Comparison of ENCODE assay signal across 8 cellular contexts in the genomic region with DNA sequence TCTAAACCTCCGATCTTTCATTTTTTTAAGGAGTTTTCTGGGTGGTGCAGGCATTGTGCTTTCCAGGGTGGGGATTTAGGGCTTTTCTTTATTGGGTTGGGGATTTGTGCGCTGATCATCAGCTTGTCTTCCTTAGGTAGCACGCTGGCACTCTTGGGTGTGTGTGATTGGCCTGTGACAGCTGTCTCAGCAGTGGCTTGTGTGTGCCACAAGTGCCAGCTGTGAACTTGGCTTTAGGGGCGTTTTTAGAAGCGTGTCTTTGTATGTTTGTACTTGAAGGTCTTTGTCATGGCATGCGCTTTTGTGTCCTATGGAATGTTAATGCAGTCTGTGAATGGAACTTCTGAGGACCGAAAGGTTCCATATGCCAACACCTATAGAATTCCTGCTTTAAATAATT. TPM values are rescaled to one million over a fixed set of nuclear protein-coding genes. Genes with fewer than 3 reads are reported as not detected.
DNase-seq lines count a peak whose midpoint lies in the region; ATAC-seq and TF ChIP-seq lines count a peak whose summit lies in the region.

No MANE protein-coding gene starts in this region.

- peaks cover 47% of the 10 kb centered on the region for H3K4me1 Mint-ChIP-seq in activated naive CD8-positive, alpha-beta T cell (ENCODE audit: low read depth)

- DNase-seq in ACHN = peak; percentile 40
- no peak for DNase-seq in RWPE2 (ENCODE audit: low spot score)
- peak; percentile 23 to 51 for DNase-seq in cardiac muscle cell (ENCODE audit: low read depth in 1 of 2, low spot score in 1 of 2)
- DNase-seq in GOT3 (lab: John Stamatoyannopoulos, UW) = no peak

- no peaks in the 10 kb centered on the region for H3K27me3 Mint-ChIP-seq in activated naive CD8-positive, alpha-beta T cell

- TF ChIP-seq CTCF in RWPE2 (IDR thresholded peaks at IDR 0.05; ENCODE audit: poor library complexity, severe bottlenecking) (no peak), cardiac muscle cell (IDR thresholded peaks at IDR 0.05; ENCODE audit: low read depth, low read length) (no peak), parathyroid adenoma (IDR thresholded peaks at IDR 0.05) (no peak)

- H3K79me2 ChIP-seq in parathyroid adenoma = peaks cover 24% of the 10 kb centered on the region

- no peaks in the 10 kb centered on the region for H3K9me3 Mint-ChIP-seq in activated naive CD8-positive, alpha-beta T cell (ENCODE audit: low read depth)

- peak overlapping the region; percentile 96 for H3K4me3 Mint-ChIP-seq in activated naive CD8-positive, alpha-beta T cell

- ATAC-seq in GM18520 (IDR thresholded peaks at IDR 0.05; ENCODE audit: unreplicated experiment) (peak; percentile 26), RWPE2 (ENCODE audit: low read depth) (no peak)

- H3K27ac Mint-ChIP-seq in activated naive CD8-positive, alpha-beta T cell = peak overlapping the region; percentile 93

- peak overlapping the region; percentile 88 for H3K4me2 ChIP-seq in parathyroid adenoma (ENCODE audit: low read length)

- H3K4me3 ChIP-seq in HUES48 (ENCODE audit: low read depth, low read length) (peak overlapping the region; percentile 99), RWPE2 (ENCODE audit: severe bottlenecking) (peak overlapping the region; percentile 76), cardiac muscle cell (peak overlapping the region; percentile 56), parathyroid adenoma (ENCODE audit: low read depth, low read length) (peak overlapping the region; percentile 97)

- H3K9ac ChIP-seq in HUES48 (ENCODE audit: low read depth, low read length) (peak overlapping the region; percentile 92), parathyroid adenoma (peak overlapping the region; percentile 82)

- no peaks in the 10 kb centered on the region for H3K9me3 ChIP-seq in HUES48 (ENCODE audit: control insufficient read depth, insufficient read depth, low read length)
- no peaks in the 10 kb centered on the region for H3K9me3 ChIP-seq in RWPE2 (ENCODE audit: severe bottlenecking)
- H3K9me3 ChIP-seq in cardiac muscle cell (ENCODE audit: low read depth) = no peaks in the 10 kb centered on the region
- H3K9me3 ChIP-seq in parathyroid adenoma (ENCODE audit: control insufficient read depth, low read length) = no peaks in the 10 kb centered on the region

- H3K27ac ChIP-seq in HUES48 (ENCODE audit: low read depth, low read length) = peak overlapping the region; percentile 96
- peak overlapping the region; percentile 55 for H3K27ac ChIP-seq in RWPE2 (ENCODE audit: poor library complexity, severe bottlenecking)
- peak overlapping the region; percentile 94 for H3K27ac ChIP-seq in cardiac muscle cell
- H3K27ac ChIP-seq in parathyroid adenoma = peak overlapping the region; percentile 92

- in situ Hi-C loops in ACHN (cut with HindIII; ENCODE audit: low pct_ligation_motif_present, low pct_unique_long_range_greater_than_20kb, low sequenced_read_pairs) = no loop called here

- peak overlapping the region; percentile 91 for H2AFZ ChIP-seq in parathyroid adenoma

- H3K4me1 ChIP-seq in HUES48 (ENCODE audit: control insufficient read depth, insufficient read depth, low read length) (0 out of 2 replicates have a peak, but pooled peaks cover 5% of the 10 kb centered on the region), RWPE2 (ENCODE audit: insufficient read depth, poor library complexity, severe bottlenecking) (peaks cover 11% of the 10 kb centered on the region), cardiac muscle cell (ENCODE audit: low read depth) (peaks cover 11% of the 10 kb centered on the region), parathyroid adenoma (no peaks in the 10 kb centered on the region)

- no peaks in the 10 kb centered on the region for H3K36me3 ChIP-seq in HUES48 (ENCODE audit: control insufficient read depth, insufficient read depth, low read length)
- no peaks in the 10 kb centered on the region for H3K36me3 ChIP-seq in RWPE2 (ENCODE audit: low read depth)
- H3K36me3 ChIP-seq in cardiac muscle cell = no peaks in the 10 kb centered on the region
- H3K36me3 ChIP-seq in parathyroid adenoma (ENCODE audit: control insufficient read depth, insufficient read depth, low read length) = no peaks in the 10 kb centered on the region

- peaks cover under 1% of the 10 kb centered on the region for H3K36me3 Mint-ChIP-seq in activated naive CD8-positive, alpha-beta T cell

- peaks cover 27% of the 10 kb centered on the region for H3K27me3 ChIP-seq in HUES48 (ENCODE audit: control insufficient read depth, insufficient read depth, low read length)
- no peaks in the 10 kb centered on the region for H3K27me3 ChIP-seq in RWPE2 (ENCODE audit: insufficient read depth, poor library complexity, severe bottlenecking)
- no peaks in the 10 kb centered on the region for H3K27me3 ChIP-seq in cardiac muscle cell
- H3K27me3 ChIP-seq in parathyroid adenoma (ENCODE audit: control insufficient read depth, insufficient read depth, low read length) = no peaks in the 10 kb centered on the region

RNA-seq across cellular contexts. Expression of gene AKAP9, which starts 0.8 kb away (rescaled TPM):
- total RNA-seq in cardiac muscle cell = 19.1 and 41.4 TPM in 2 replicates
- polyA plus RNA-seq in cardiac muscle cell = 57.1 and 77.0 TPM in 2 replicates

Comparison
In these comparisons a context has a peak if more than half of its experiments do, and no peak if none do; other contexts are left out.
1. DNase-seq: peak in ACHN (single experiment) and cardiac muscle cell (2 of 2); none in RWPE2 (single experiment) and GOT3 (single experiment).
2. Peak in every context shown above with its lines, with median percentiles within 50 percentile points of each other: H3K27ac ChIP-seq and H3K4me3 ChIP-seq.